In genomic region chr18:74832999-74833398, GRCh38 we compare ENCODE assay signal across 26 cellular contexts.
"Had no signal": no experiment of that assay in that cellular context is flagged by ENCODE, and none has a peak within 500 bp of the region (broad histone marks: within the 10 kb centered on the region; RNA-seq: fewer than 3 reads in every experiment).

No MANE protein-coding gene starts in this region.

- DNase-seq: activated CD4-positive, alpha-beta T cell treated with anti-CD3 and anti-CD28 coated beads for 4 hours; activated CD4-positive, alpha-beta T cell treated with anti-CD3 and anti-CD28 coated beads, Interleukin-2, amount 50 U/mL, for 4 hours; activated CD8-positive, alpha-beta memory T cell treated with anti-CD3 and anti-CD28 coated beads for 24 hours; activated CD8-positive, alpha-beta memory T cell treated with anti-CD3 and anti-CD28 coated beads, Interleukin-2, amount 50 U/mL, for 4 hours; activated gamma-delta T cell; activated naive CD4-positive, alpha-beta T cell treated with anti-CD3 and anti-CD28 coated beads, Interleukin-2, amount 10 ng/mL, durations not matched to agents 7 days and 5 days; activated naive CD8-positive, alpha-beta T cell treated with anti-CD3 and anti-CD28 coated beads, Interleukin-2, amount 10 ng/mL, durations not matched to agents 7 days and 5 days; activated T-cell treated with anti-CD3 and anti-CD28 coated beads, Interleukin-2, amount 50 U/mL, for 1 hour; brain microvascular endothelial cell; cortex of kidney; effector memory CD8-positive, alpha-beta T cell; foreskin fibroblast; heart left ventricle; naive thymus-derived CD4-positive, alpha-beta T cell; ovary; spleen; stimulated activated naive CD8-positive, alpha-beta T cell treated with anti-CD3 and anti-CD28 coated beads, Interleukin-15, Interleukin-2, amounts not matched to agents 100 U/mL and 50 U/mL, for 24 hours; testis; transverse colon had no signal

- H3K27me3 Mint-ChIP-seq: activated naive CD4-positive, alpha-beta T cell treated with anti-CD3 and anti-CD28 coated beads, Interleukin-2, amount 10 ng/mL, durations not matched to agents 7 days and 5 days; activated naive CD8-positive, alpha-beta T cell treated with anti-CD3 and anti-CD28 coated beads, Interleukin-2, amount 10 ng/mL, durations not matched to agents 7 days and 5 days; effector memory CD8-positive, alpha-beta T cell; naive thymus-derived CD4-positive, alpha-beta T cell; progenitor cell of endocrine pancreas had no signal

- H3K27ac Mint-ChIP-seq: activated naive CD4-positive, alpha-beta T cell treated with anti-CD3 and anti-CD28 coated beads, Interleukin-2, amount 10 ng/mL, durations not matched to agents 7 days and 5 days; activated naive CD8-positive, alpha-beta T cell treated with anti-CD3 and anti-CD28 coated beads, Interleukin-2, amount 10 ng/mL, durations not matched to agents 7 days and 5 days; activated T-helper 1 cell treated with anti-CD3 and anti-CD28 coated beads, Interleukin-12 subunit alpha, Interleukin-12 subunit beta, Interleukin-2, Interleukin-4 antibody, amounts not matched to agents 30 ng/mL and 10 ng/mL and 1 ng/mL, durations not matched to agents 14 hours and 24 hours and 36 hours; effector memory CD8-positive, alpha-beta T cell; mesothelial cell of epicardium; progenitor cell of endocrine pancreas had no signal

- H3K27me3 ChIP-seq: ascending aorta, brain microvascular endothelial cell, heart left ventricle, ovary, right atrium auricular region, spleen, testis, transverse colon had no signal

- H3K27ac ChIP-seq: ascending aorta, brain microvascular endothelial cell, heart left ventricle, ovary, right atrium auricular region, spleen, testis, transverse colon, VCaP had no signal

- H3K9me3 ChIP-seq: ascending aorta, heart left ventricle, ovary, right atrium auricular region, spleen, testis, transverse colon had no signal

- H3K36me3 ChIP-seq: ascending aorta, brain microvascular endothelial cell, ovary, right atrium auricular region, transverse colon had no signal

- H3K4me3 Mint-ChIP-seq: activated naive CD4-positive, alpha-beta T cell treated with anti-CD3 and anti-CD28 coated beads, Interleukin-2, amount 10 ng/mL, durations not matched to agents 7 days and 5 days; activated naive CD8-positive, alpha-beta T cell treated with anti-CD3 and anti-CD28 coated beads, Interleukin-2, amount 10 ng/mL, durations not matched to agents 7 days and 5 days; activated T-helper 1 cell treated with anti-CD3 and anti-CD28 coated beads, Interleukin-12 subunit alpha, Interleukin-12 subunit beta, Interleukin-2, Interleukin-4 antibody, amounts not matched to agents 30 ng/mL and 10 ng/mL and 1 ng/mL, durations not matched to agents 14 hours and 24 hours and 36 hours; effector memory CD8-positive, alpha-beta T cell; mesothelial cell of epicardium; naive thymus-derived CD4-positive, alpha-beta T cell had no signal

- H3K9me3 Mint-ChIP-seq: activated naive CD4-positive, alpha-beta T cell treated with anti-CD3 and anti-CD28 coated beads, Interleukin-2, amount 10 ng/mL, durations not matched to agents 7 days and 5 days; activated naive CD8-positive, alpha-beta T cell treated with anti-CD3 and anti-CD28 coated beads, Interleukin-2, amount 10 ng/mL, durations not matched to agents 7 days and 5 days; activated T-helper 1 cell treated with anti-CD3 and anti-CD28 coated beads, Interleukin-12 subunit alpha, Interleukin-12 subunit beta, Interleukin-2, Interleukin-4 antibody, amounts not matched to agents 30 ng/mL and 10 ng/mL and 1 ng/mL, durations not matched to agents 14 hours and 24 hours and 36 hours; effector memory CD8-positive, alpha-beta T cell; naive thymus-derived CD4-positive, alpha-beta T cell had no signal

- ATAC-seq: effector memory CD8-positive, alpha-beta T cell; esophagus mucosa; heart left ventricle; naive thymus-derived CD4-positive, alpha-beta T cell; stimulated activated naive CD8-positive, alpha-beta T cell treated with anti-CD3 and anti-CD28 coated beads, Interleukin-15, Interleukin-2, amounts not matched to agents 100 U/mL and 50 U/mL, for 24 hours had no signal

- H3K4me1 ChIP-seq: ascending aorta, spleen, testis had no signal

- H3K4me3 ChIP-seq: ascending aorta, heart left ventricle, ovary, right atrium auricular region, spleen, testis, transverse colon had no signal
